Comparison of ENCODE assay signal across 11 cellular contexts in genomic region chr3:73547427-73548036, GRCh38.
DNase-seq lines count a peak whose midpoint lies in the region; ATAC-seq and TF ChIP-seq lines count a peak whose summit lies in the region.
"Had no signal": no experiment of that assay in that cellular context is flagged by ENCODE, and none has a peak within 500 bp of the region (broad histone marks: within the 10 kb centered on the region; RNA-seq: fewer than 3 reads in every experiment).

No MANE protein-coding gene starts in this region.

- DNase-seq in Caco-2 (no peak), amniotic stem cell (lab: John Stamatoyannopoulos, UW) (peak; percentile 77), foreskin fibroblast (peak; percentile 94 to 95), sciatic nerve (ENCODE audit: low spot score) (no peak), NCI-H2107 (lab: John Stamatoyannopoulos, UW) (no peak), NCI-H1694 (lab: John Stamatoyannopoulos, UW) (no peak)
- DNase-seq: NCI-H2171; stimulated activated naive CD8-positive, alpha-beta T cell treated with anti-CD3 and anti-CD28 coated beads, Interleukin-15, amount 100 ng/mL, for 72 hours had no signal

- no peaks in the 10 kb centered on the region for H3K9me3 ChIP-seq in Caco-2

- no peak for TF ChIP-seq CTCF in Caco-2 (IDR thresholded peaks at IDR 0.05; ENCODE audit: insufficient read depth in 1 of 2, low read depth in 1 of 2, low read length in 1 of 2, severe bottlenecking in 1 of 2, unreplicated experiment in 1 of 2)
- no peak for TF ChIP-seq CTCF in foreskin fibroblast (IDR thresholded peaks at IDR 0.05; ENCODE audit: low read depth, low read length)

- no peaks in the 10 kb centered on the region for H3K36me3 Mint-ChIP-seq in Caco-2 (ENCODE audit: insufficient read depth, unreplicated experiment)

- CTCF ChIA-PET in Caco-2 (lab: Charles Lee): interaction anchor here (1.4 kb wide), 1 partner anchor 39 kb away, joined by 3 read pairs; no protein-coding TSS in a partner anchor

- H3K27ac Mint-ChIP-seq in Caco-2 (ENCODE audit: unreplicated experiment): peak overlapping the region; percentile 22
- H3K27ac Mint-ChIP-seq: progenitor cell of endocrine pancreas had no signal

- no peaks in the 10 kb centered on the region for H3K36me3 ChIP-seq in Caco-2 (ENCODE audit: control insufficient read depth, insufficient read depth, low read length)

- no peaks in the 10 kb centered on the region for H3K27me3 ChIP-seq in Caco-2 (replicated peaks; ENCODE audit: control insufficient read depth, insufficient read depth, low read length)

- H3K27me3 Mint-ChIP-seq in Caco-2 (ENCODE audit: insufficient read depth, unreplicated experiment): no peaks in the 10 kb centered on the region
- H3K27me3 Mint-ChIP-seq: progenitor cell of endocrine pancreas; stimulated activated naive CD8-positive, alpha-beta T cell treated with anti-CD3 and anti-CD28 coated beads, Interleukin-15, amount 100 ng/mL, for 72 hours had no signal

- POLR2A ChIA-PET in Caco-2 (lab: Charles Lee): no interaction called here

- H3K4me1 ChIP-seq in Caco-2: peaks cover 25% of the 10 kb centered on the region

- intact Hi-C loops in Caco-2 (cut with micrococcal nuclease; ENCODE audit: unreplicated experiment) (no loop called here), sciatic nerve (cut with DNase I) (no loop called here)

- no peak overlapping the region for H3K4me3 Mint-ChIP-seq in Caco-2 (ENCODE audit: unreplicated experiment)
- H3K4me3 Mint-ChIP-seq: stimulated activated naive CD8-positive, alpha-beta T cell treated with anti-CD3 and anti-CD28 coated beads, Interleukin-15, amount 100 ng/mL, for 72 hours had no signal

- ATAC-seq in sciatic nerve: peak; percentile 86
- no peak for ATAC-seq in HG03432 (IDR thresholded peaks at IDR 0.05; ENCODE audit: unreplicated experiment)
- no peak for ATAC-seq in GM19023 (IDR thresholded peaks at IDR 0.05; ENCODE audit: unreplicated experiment)
- ATAC-seq: stimulated activated naive CD8-positive, alpha-beta T cell treated with anti-CD3 and anti-CD28 coated beads, Interleukin-15, amount 100 ng/mL, for 72 hours had no signal

- no TSS peak for BruUV-seq in Caco-2 (replicated peaks; lab: Mats Ljungman, UMichigan)

- H3K4me3 ChIP-seq in Caco-2 (ENCODE audit: low read depth, low read length) (no peak overlapping the region), foreskin fibroblast (ENCODE audit: low read depth in 1 of 2, low read length in 2 of 2) (peak overlapping the region; percentile 12 to 32)

- H3K9me3 Mint-ChIP-seq in Caco-2 (ENCODE audit: unreplicated experiment): no peaks in the 10 kb centered on the region
- H3K9me3 Mint-ChIP-seq: stimulated activated naive CD8-positive, alpha-beta T cell treated with anti-CD3 and anti-CD28 coated beads, Interleukin-15, amount 100 ng/mL, for 72 hours had no signal

- peaks cover 12% of the 10 kb centered on the region for H3K4me1 Mint-ChIP-seq in Caco-2 (ENCODE audit: low read depth, unreplicated experiment)
- H3K4me1 Mint-ChIP-seq: stimulated activated naive CD8-positive, alpha-beta T cell treated with anti-CD3 and anti-CD28 coated beads, Interleukin-15, amount 100 ng/mL, for 72 hours had no signal

Comparison
In these comparisons a context has a peak if more than half of its experiments do, and no peak if none do; other contexts are left out.
1. DNase-seq: peak in amniotic stem cell (single experiment) and foreskin fibroblast (2 of 2); none in Caco-2 (0 of 2), sciatic nerve (single experiment), NCI-H2107 (single experiment) and NCI-H1694 (single experiment).